8 cellular contexts compared by ENCODE assay signal in the genomic region with DNA sequence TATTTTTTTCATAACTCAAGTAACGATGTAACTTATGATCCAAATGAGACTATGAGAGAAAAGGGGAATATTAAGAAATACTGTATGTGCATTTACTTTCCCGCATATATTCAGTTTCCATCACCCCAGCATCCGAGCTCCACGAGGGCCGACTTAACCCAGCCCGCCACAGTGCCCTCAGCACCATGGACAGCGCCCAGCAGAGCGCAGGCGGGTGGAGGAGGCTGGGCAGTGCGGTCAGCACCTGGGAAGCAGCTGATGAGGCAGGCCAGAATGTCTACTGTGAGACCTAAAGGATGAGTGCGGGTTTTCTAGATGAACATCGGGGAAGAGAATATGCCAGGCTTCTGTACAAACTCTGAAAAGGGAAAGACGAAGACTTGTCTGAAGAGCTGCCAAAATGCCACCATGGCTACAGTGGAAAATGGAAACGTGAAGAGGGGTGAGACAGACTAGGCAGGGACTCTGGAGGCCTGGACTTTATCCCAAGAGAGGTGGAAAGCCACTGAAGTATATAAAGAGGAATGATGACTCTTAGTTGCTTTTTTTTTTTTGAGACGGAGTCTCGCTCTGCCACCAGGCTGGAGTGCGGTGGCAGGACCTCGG. TPM values are rescaled to one million over a fixed set of nuclear protein-coding genes. Genes with fewer than 3 reads are reported as not detected.
DNase-seq lines count a peak whose midpoint lies in the region; ATAC-seq lines count a peak whose summit lies in the region.

No MANE protein-coding gene starts in this region.

- no peak overlapping the region for H3K27ac Mint-ChIP-seq in CD8-positive, alpha-beta memory T cell

- no peak overlapping the region for H3K4me3 ChIP-seq in CD8-positive, alpha-beta memory T cell (ENCODE audit: low read length)

- no peak overlapping the region for H3K4me3 Mint-ChIP-seq in CD8-positive, alpha-beta memory T cell

- H3K9me3 Mint-ChIP-seq in CD8-positive, alpha-beta memory T cell = peaks cover 0 to 4% (median 1%) of the 10 kb centered on the region in 5 donors

- H3K36me3 ChIP-seq in CD8-positive, alpha-beta memory T cell (ENCODE audit: insufficient read depth, low read length) = no peaks in the 10 kb centered on the region

- H3K27ac ChIP-seq in CD8-positive, alpha-beta memory T cell (ENCODE audit: low read depth, low read length) = no peak overlapping the region

- no peaks in the 10 kb centered on the region for H3K27me3 ChIP-seq in CD8-positive, alpha-beta memory T cell (ENCODE audit: insufficient read depth, low read length, poor library complexity, severe bottlenecking)

- peaks cover 0 to 1% (median 0%) of the 10 kb centered on the region in 3 donors for H3K36me3 Mint-ChIP-seq in CD8-positive, alpha-beta memory T cell

- no peaks in the 10 kb centered on the region for H3K4me1 Mint-ChIP-seq in CD8-positive, alpha-beta memory T cell

- peaks cover 25 to 48% of the 10 kb centered on the region in 2 donors for H3K27me3 Mint-ChIP-seq in CD8-positive, alpha-beta memory T cell

- no peak for ATAC-seq in HG03439 (IDR thresholded peaks at IDR 0.05; ENCODE audit: unreplicated experiment)
- no peak for ATAC-seq in GM21390 (IDR thresholded peaks at IDR 0.05; ENCODE audit: unreplicated experiment)
- no peak for ATAC-seq in GM21423 (IDR thresholded peaks at IDR 0.05; ENCODE audit: unreplicated experiment)

- CTCF ChIA-PET in CD8-positive, alpha-beta memory T cell (lab: Charles Lee) = no interaction called here

- peak in 4 of 5 donors; percentile 9 to 54 (median 14) for DNase-seq in CD8-positive, alpha-beta memory T cell
- DNase-seq in NOMO-1 treated with dmso at 0.1 percent for 144 hours (lab: John Stamatoyannopoulos, UW; ENCODE audit: unreplicated experiment) (peak; percentile 6), amniotic stem cell (lab: John Stamatoyannopoulos, UW) (peak; percentile 8), iPS-NIHi11 (ENCODE audit: low spot score) (peak; percentile 93)
- peak; percentile 12 to 23 for DNase-seq in stimulated activated CD4-positive, alpha-beta T cell treated with anti-CD3 and anti-CD28 coated beads, Interleukin-1b, Interleukin-23, amount 100 ng/mL, for 4 hours (ENCODE audit: low read depth in 2 of 2)

- POLR2A ChIA-PET in CD8-positive, alpha-beta memory T cell (lab: Charles Lee) = no interaction called here

- H3K9me3 ChIP-seq in CD8-positive, alpha-beta memory T cell (ENCODE audit: low read length) = no peaks in the 10 kb centered on the region

- no peaks in the 10 kb centered on the region for H3K4me1 ChIP-seq in CD8-positive, alpha-beta memory T cell (ENCODE audit: insufficient read depth, low read length)

RNA-seq across cellular contexts. Expression of a gene that starts 34.5 kb away (rescaled TPM):
- total RNA-seq in CD8-positive, alpha-beta memory T cell = 10 to 100 TPM; 31.6 to 35.9 TPM
- polyA plus RNA-seq in CD8-positive, alpha-beta memory T cell = 39.7 TPM

RNA-seq across cellular contexts. Expression of a gene that starts 47.7 kb away (rescaled TPM):
- 1 to 10 TPM; 1.3 to 2.0 TPM for total RNA-seq in CD8-positive, alpha-beta memory T cell
- polyA plus RNA-seq in CD8-positive, alpha-beta memory T cell = 3.6 TPM

Comparison
In these comparisons a context has a peak if more than half of its experiments do, and no peak if none do; other contexts are left out.
1. DNase-seq: peak in every context shown above with its lines; median percentile 93 in iPS-NIHi11; 18 in stimulated activated CD4-positive, alpha-beta T cell treated with anti-CD3 and anti-CD28 coated beads, Interleukin-1b, Interleukin-23, amount 100 ng/mL, for 4 hours; 14 in CD8-positive, alpha-beta memory T cell; 8 in amniotic stem cell; 6 in NOMO-1 treated with dmso at 0.1 percent for 144 hours.